ENCODE assay signal across 16 cellular contexts in the genomic region with DNA sequence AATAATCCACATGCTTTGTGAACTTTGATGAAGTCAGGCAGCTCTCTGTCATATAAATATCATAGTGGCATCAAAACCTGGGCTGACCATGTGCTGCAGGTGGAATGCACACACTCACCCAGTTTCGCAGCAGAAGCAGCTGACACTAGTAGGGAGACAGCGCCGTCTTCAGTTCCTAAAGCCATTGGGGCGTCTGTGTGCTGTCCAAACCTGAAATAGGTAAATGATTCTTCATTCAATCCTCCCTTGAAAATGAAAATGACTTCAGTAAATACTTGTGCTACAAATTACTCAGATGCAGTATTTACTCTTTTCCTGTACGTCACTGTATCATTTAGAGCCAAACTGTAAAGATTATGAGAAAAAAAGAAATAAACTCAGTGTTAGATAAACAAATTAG.
DNase-seq lines count a peak whose midpoint lies in the region; ATAC-seq, FAIRE-seq and TF ChIP-seq lines count a peak whose summit lies in the region.
"Had no signal": no experiment of that assay in that cellular context is flagged by ENCODE, and none has a peak within 500 bp of the region (broad histone marks: within the 10 kb centered on the region; RNA-seq: fewer than 3 reads in every experiment).

No MANE protein-coding gene starts in this region.

- H3K23me2 ChIP-seq in H1 (ENCODE audit: low read depth, low read length), result no peaks in the 10 kb centered on the region

- no peak for ATAC-seq in mucosa of descending colon

- no peak overlapping the region for H2BK5ac ChIP-seq in H1 (ENCODE audit: low read depth, low read length)

- no peak for TF ChIP-seq EP300 in H1 (IDR thresholded peaks at IDR 0.05; ENCODE audit: borderline replicate concordance in 1 of 2, low read depth in 2 of 2, low read length in 2 of 2)

- no peak overlapping the region for H3K56ac ChIP-seq in H1 (replicated peaks; ENCODE audit: insufficient read length, low read depth, low read length)

- no peak overlapping the region for H2BK15ac ChIP-seq in H1 (ENCODE audit: low read length)

- peak; percentile 31 to 47 for TF ChIP-seq RAD21 in H1 (IDR thresholded peaks at IDR 0.05 in 1 of 2, conservative IDR thresholded peaks at IDR 0.05 in 1 of 2; ENCODE audit: low read depth in 2 of 2, low read length in 2 of 2)

- no peak overlapping the region for H3K4me3 ChIP-seq in H1 (ENCODE audit: extremely low read depth in 1 of 4, insufficient read depth in 2 of 4, low read depth in 3 of 4, low read length in 4 of 4)
- H3K4me3 ChIP-seq in mucosa of descending colon, result no peak overlapping the region
- no peak overlapping the region for H3K4me3 ChIP-seq in coronary artery
- H3K4me3 ChIP-seq: right lobe of liver had no signal

- CTCF ChIA-PET in H1 (lab: Charles Lee; ENCODE audit: partially characterized antibody), result no interaction called here

- H3K18ac ChIP-seq in H1 (ENCODE audit: extremely low read depth, low read length), result no peak overlapping the region

- H4K8ac ChIP-seq in H1 (ENCODE audit: extremely low read depth, insufficient read depth, low read length), result no peak overlapping the region

- H3K27ac ChIP-seq in C4-2B (no peak overlapping the region), H1 (ENCODE audit: low read depth, low read length) (no peak overlapping the region), coronary artery (no peak overlapping the region)
- H3K27ac ChIP-seq: right lobe of liver had no signal

- no peak overlapping the region for H2BK120ac ChIP-seq in H1 (replicated peaks; ENCODE audit: low read depth, low read length)

- POLR2A ChIA-PET in H1 (lab: Charles Lee; ENCODE audit: partially characterized antibody), result no interaction called here

- no peaks in the 10 kb centered on the region for H3K9me3 ChIP-seq in H1 (ENCODE audit: insufficient read depth in 2 of 2, low read depth in 1 of 2, low read length in 1 of 2)
- no peaks in the 10 kb centered on the region for H3K9me3 ChIP-seq in mucosa of descending colon
- H3K9me3 ChIP-seq: right lobe of liver had no signal

- FAIRE-seq in H1 (lab: Jason Lieb, UNC), result no peak
- FAIRE-seq: GM19239 had no signal

- DNase-seq in HT-29 (ENCODE audit: low spot score) (peak; percentile 49), NCI-H748 treated with DMSO at 0.1 percent for 48 hours (lab: John Stamatoyannopoulos, UW) (peak; percentile 55), H1 (ENCODE audit: low read depth in 1 of 2, low spot score in 2 of 2) (no peak), mucosa of descending colon (no peak), NCI-H1694 (lab: John Stamatoyannopoulos, UW) (no peak), coronary artery (ENCODE audit: low spot score) (no peak), cerebellum (ENCODE audit: low spot score) (no peak)
- DNase-seq: activated CD4-positive, alpha-beta T cell treated with anti-CD3 and anti-CD28 coated beads, Interleukin-2, amount 10 ng/mL, durations not matched to agents 7 days and 5 days; foreskin melanocyte; kidney glomerular epithelial cell; MV-4-11; naive B cell; right lobe of liver; T-helper 1 cell had no signal

- H3K4ac ChIP-seq in H1 (replicated peaks; ENCODE audit: insufficient read length, low read depth, low read length), result no peak overlapping the region

- no peak for TF ChIP-seq POLR2A in H1 (IDR thresholded peaks at IDR 0.05; ENCODE audit: control extremely low read depth in 1 of 2, low read depth in 2 of 2, low read length in 2 of 2)

- H4K20me1 ChIP-seq in H1 (replicated peaks in 1 of 2; ENCODE audit: control insufficient read depth in 1 of 2, insufficient read depth in 2 of 2, low read length in 2 of 2), result no peaks in the 10 kb centered on the region

- no peaks in the 10 kb centered on the region for H3K36me3 ChIP-seq in H1 (ENCODE audit: control insufficient read depth in 2 of 4, insufficient read depth in 4 of 4, low read length in 3 of 4)
- no peaks in the 10 kb centered on the region for H3K36me3 ChIP-seq in mucosa of descending colon (ENCODE audit: low read depth)
- H3K36me3 ChIP-seq: right lobe of liver had no signal

- intact Hi-C loops in mucosa of descending colon (cut with DNase I, micrococcal nuclease), result no loop called here

- no peak overlapping the region for H3K9ac ChIP-seq in H1 (replicated peaks in 1 of 4; ENCODE audit: extremely low read depth in 1 of 4, low read depth in 3 of 4, low read length in 3 of 4)

- no peak overlapping the region for H3K23ac ChIP-seq in H1 (ENCODE audit: insufficient read length)

- no peak overlapping the region for H4K5ac ChIP-seq in H1 (ENCODE audit: insufficient read length, low read depth, low read length)

- H2BK20ac ChIP-seq in H1 (ENCODE audit: low read length), result no peak overlapping the region

- H3K4me2 ChIP-seq in H1 (ENCODE audit: insufficient read depth in 1 of 2, low read depth in 2 of 2, low read length in 2 of 2), result no peak overlapping the region

- WGBS in H1 (ENCODE audit: extremely low coverage in 1 of 2, insufficient coverage in 1 of 2, insufficient read length in 1 of 2, insufficient replicate concordance in 2 of 2, low coverage in 1 of 2, low lambda C conversion rate in 2 of 2, missing lambda C conversion rate in 1 of 2), 2 experiments, result 92% methylated on average over 5 of the region's 5 CpGs; no CpG with 5 or more reads in 1 of the 2 experiments

- H3K79me2 ChIP-seq in H1 (ENCODE audit: control insufficient read depth in 1 of 2, insufficient read depth in 2 of 2, low read length in 2 of 2), result no peaks in the 10 kb centered on the region

- H3K14ac ChIP-seq in H1 (ENCODE audit: insufficient read length), result no peak overlapping the region

- no peak overlapping the region for H2BK12ac ChIP-seq in H1 (ENCODE audit: low read depth, low read length)

- H3K79me1 ChIP-seq in H1 (ENCODE audit: low read depth, low read length), result no peaks in the 10 kb centered on the region

- H2AFZ ChIP-seq in H1 (ENCODE audit: low read length), result no peak overlapping the region

- H2AK5ac ChIP-seq in H1 (ENCODE audit: low read depth, low read length), result no peak overlapping the region

- H4K91ac ChIP-seq in H1 (replicated peaks; ENCODE audit: insufficient read length, low read length), result no peak overlapping the region

- H3K4me1 ChIP-seq in H1 (replicated peaks in 1 of 4; ENCODE audit: control insufficient read depth in 3 of 4, insufficient read depth in 4 of 4, low read length in 3 of 4) (no peaks in the 10 kb centered on the region), mucosa of descending colon (ENCODE audit: low read depth) (no peaks in the 10 kb centered on the region)
- H3K4me1 ChIP-seq: right lobe of liver had no signal

- no peaks in the 10 kb centered on the region for H3K27me3 ChIP-seq in H1 (replicated peaks in 1 of 4; ENCODE audit: control insufficient read depth in 3 of 4, extremely low read depth in 1 of 4, insufficient read depth in 3 of 4, low read length in 3 of 4)
- H3K27me3 ChIP-seq: right lobe of liver had no signal

- TF ChIP-seq CTCF in C4-2B (conservative IDR thresholded peaks at IDR 0.05) (peak; percentile 54), H1 (IDR thresholded peaks at IDR 0.05; ENCODE audit: control extremely low read depth in 1 of 3, insufficient read depth in 1 of 3, low read depth in 1 of 3, low read length in 3 of 3) (peak in 2 of 3 experiments; percentile 14 to 16; a peak in 2 of 4 replicates), mucosa of descending colon (IDR thresholded peaks at IDR 0.05) (no peak), coronary artery (IDR thresholded peaks at IDR 0.05) (no peak)

TF ChIP-seq in H1, 55 proteins besides CTCF, POLR2A, EP300 and RAD21:
- no peak for TF ChIP-seq CHD2 (IDR thresholded peaks at IDR 0.05; ENCODE audit: low read length)
- no peak for TF ChIP-seq ASH2L (IDR thresholded peaks at IDR 0.05; ENCODE audit: low read length)
- TF ChIP-seq RFX5 (IDR thresholded peaks at IDR 0.05; ENCODE audit: borderline replicate concordance, low read depth, low read length), result no peak
- no peak for TF ChIP-seq ZNF274 (IDR thresholded peaks at IDR 0.05; ENCODE audit: borderline replicate concordance, extremely low read depth, low read length)
- TF ChIP-seq, protein P1, sequence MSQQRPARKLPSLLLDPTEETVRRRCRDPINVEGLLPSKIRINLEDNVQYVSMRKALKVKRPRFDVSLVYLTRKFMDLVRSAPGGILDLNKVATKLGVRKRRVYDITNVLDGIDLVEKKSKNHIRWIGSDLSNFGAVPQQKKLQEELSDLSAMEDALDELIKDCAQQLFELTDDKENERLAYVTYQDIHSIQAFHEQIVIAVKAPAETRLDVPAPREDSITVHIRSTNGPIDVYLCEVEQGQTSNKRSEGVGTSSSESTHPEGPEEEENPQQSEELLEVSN (IDR thresholded peaks at IDR 0.05), result no peak
- TF ChIP-seq KDM5A (IDR thresholded peaks at IDR 0.05; ENCODE audit: low read length), result no peak
- TF ChIP-seq CHD1 (IDR thresholded peaks at IDR 0.05; ENCODE audit: low read depth, low read length), result no peak
- TF ChIP-seq SP2 (IDR thresholded peaks at IDR 0.05; ENCODE audit: low read length), result no peak
- TF ChIP-seq SIN3A (conservative IDR thresholded peaks at IDR 0.05 in 1 of 2, IDR thresholded peaks at IDR 0.05 in 1 of 2; ENCODE audit: low read depth in 1 of 2, low read length in 2 of 2), result no peak
- TF ChIP-seq GABPA (IDR thresholded peaks at IDR 0.05; ENCODE audit: borderline replicate concordance, insufficient read depth, low read length), result no peak
- TF ChIP-seq, protein P2, sequence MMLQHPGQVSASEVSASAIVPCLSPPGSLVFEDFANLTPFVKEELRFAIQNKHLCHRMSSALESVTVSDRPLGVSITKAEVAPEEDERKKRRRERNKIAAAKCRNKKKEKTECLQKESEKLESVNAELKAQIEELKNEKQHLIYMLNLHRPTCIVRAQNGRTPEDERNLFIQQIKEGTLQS (IDR thresholded peaks at IDR 0.05; ENCODE audit: insufficient read depth, low read depth, low read length), result no peak
- TF ChIP-seq EZH2 (IDR thresholded peaks at IDR 0.05; ENCODE audit: low read depth, low read length, severe bottlenecking), result no peak

Comparison
In these comparisons a context has a peak if more than half of its experiments do, and no peak if none do; other contexts are left out.
1. CTCF ChIP-seq: peak in C4-2B (single experiment) and H1 (2 of 3); none in mucosa of descending colon (single experiment) and coronary artery (single experiment).
2. DNase-seq: peak in HT-29 (single experiment) and NCI-H748 treated with DMSO at 0.1 percent for 48 hours (single experiment); none in H1 (0 of 2), mucosa of descending colon (0 of 3), NCI-H1694 (single experiment), coronary artery (single experiment) and cerebellum (single experiment).